Comparison of ENCODE assay signal across 8 cellular contexts in genomic region chr6:127420558-127420957, GRCh38. TPM values are rescaled to one million over a fixed set of nuclear protein-coding genes. Genes with fewer than 3 reads are reported as not detected.
DNase-seq lines count a peak whose midpoint lies in the region; ATAC-seq and TF ChIP-seq lines count a peak whose summit lies in the region.

No MANE protein-coding gene starts in this region.

- peak overlapping the region; percentile 51 for H3K27ac Mint-ChIP-seq in nephron progenitor cell

- TF ChIP-seq EP300 in esophagus muscularis mucosa (IDR thresholded peaks at IDR 0.05) = no peak

- peaks cover 13% of the 10 kb centered on the region for H3K4me1 Mint-ChIP-seq in nephron progenitor cell

- no peak overlapping the region for H2AFZ ChIP-seq in OCI-LY3 (ENCODE audit: low read depth, low read length)

- 2% methylated on average over 2 of the region's 2 CpGs for WGBS in esophagus muscularis mucosa

- H3K9me3 ChIP-seq in OCI-LY3 (ENCODE audit: insufficient read depth, low read length) (no peaks in the 10 kb centered on the region), esophagus muscularis mucosa (no peaks in the 10 kb centered on the region)

- H3K9me3 Mint-ChIP-seq in nephron progenitor cell = no peaks in the 10 kb centered on the region

- H3K4me3 ChIP-seq in OCI-LY3 (ENCODE audit: low read length) (no peak overlapping the region), esophagus muscularis mucosa (no peak overlapping the region)

- ATAC-seq in GM19468 (IDR thresholded peaks at IDR 0.05; ENCODE audit: extremely low read depth, unreplicated experiment) (peak; percentile 96), HG03565 (IDR thresholded peaks at IDR 0.05; ENCODE audit: unreplicated experiment) (peak; percentile 100)

- DNase-seq in DMS 273 treated with DMSO at 0.1 percent for 48 hours (lab: John Stamatoyannopoulos, UW) (peak; percentile 40), esophagus muscularis mucosa (ENCODE audit: extremely low spot score) (no peak), nephron progenitor cell (peak; percentile 17), stromal cell of bone marrow (ENCODE audit: low read depth) (peak; percentile 96)
- peak; percentile 54 for DNase-seq in activated CD8-positive, alpha-beta memory T cell treated with anti-CD3 and anti-CD28 coated beads, Interleukin-2, amount 50 U/mL, for 24 hours (ENCODE audit: extremely low read depth)

- H3K36me3 Mint-ChIP-seq in nephron progenitor cell (ENCODE audit: low read depth) = no peaks in the 10 kb centered on the region

- H3K4me1 ChIP-seq in OCI-LY3 (ENCODE audit: low read length) (peaks cover 16% of the 10 kb centered on the region), esophagus muscularis mucosa (peaks cover 0 to 26% (median 17%) of the 10 kb centered on the region in 4 donors)

- H3K27me3 Mint-ChIP-seq in nephron progenitor cell (ENCODE audit: low read depth, poor library complexity) = no peaks in the 10 kb centered on the region

- H3K36me3 ChIP-seq in OCI-LY3 (replicated peaks; ENCODE audit: low read depth, low read length) = no peaks in the 10 kb centered on the region
- H3K36me3 ChIP-seq in esophagus muscularis mucosa = no peaks in the 10 kb centered on the region

- TF ChIP-seq CTCF in OCI-LY3 (IDR thresholded peaks at IDR 0.05; ENCODE audit: low read depth, low read length) = peak; percentile 60
- peak; percentile 44 to 51 (median 51) for TF ChIP-seq CTCF in esophagus muscularis mucosa (IDR thresholded peaks at IDR 0.05)
- TF ChIP-seq CTCF in nephron progenitor cell (IDR thresholded peaks at IDR 0.05) = peak; percentile 41

- no peaks in the 10 kb centered on the region for H4K20me1 ChIP-seq in OCI-LY3 (ENCODE audit: insufficient read depth, low read length)

- H3K27me3 ChIP-seq in OCI-LY3 (ENCODE audit: low read depth, low read length) = no peaks in the 10 kb centered on the region
- H3K27me3 ChIP-seq in esophagus muscularis mucosa = no peaks in the 10 kb centered on the region

- H3K4me3 Mint-ChIP-seq in nephron progenitor cell = no peak overlapping the region

- intact Hi-C loops in esophagus muscularis mucosa (cut with DNase I) = loop anchor here (2.0 kb wide), 1 partner anchor 118 kb away; no protein-coding TSS in a partner anchor

- no peaks in the 10 kb centered on the region for H3K79me2 ChIP-seq in OCI-LY3 (ENCODE audit: low read length)

- H3K27ac ChIP-seq in OCI-LY3 (ENCODE audit: low read length) (no peak overlapping the region), esophagus muscularis mucosa (replicated peaks in 1 of 4) (peak overlapping the region; percentile 51 to 64 (median 56))

- no peak overlapping the region for H3K9ac ChIP-seq in OCI-LY3 (ENCODE audit: low read length)

- peak overlapping the region; percentile 25; the same call in 1 of the 2 replicates for H3K4me2 ChIP-seq in OCI-LY3 (ENCODE audit: low read length)

- TF ChIP-seq POLR2A in esophagus muscularis mucosa (IDR thresholded peaks at IDR 0.05; ENCODE audit: low read depth) = no peak

RNA-seq across cellular contexts. Expression of gene KIAA0408, which starts 38.6 kb away (rescaled TPM):
- 10 to 100 TPM; 19.1 to 41.5 (median 29.7) TPM for total RNA-seq in esophagus muscularis mucosa
